Comparison of ENCODE assay signal across 8 cellular contexts in the genomic region with DNA sequence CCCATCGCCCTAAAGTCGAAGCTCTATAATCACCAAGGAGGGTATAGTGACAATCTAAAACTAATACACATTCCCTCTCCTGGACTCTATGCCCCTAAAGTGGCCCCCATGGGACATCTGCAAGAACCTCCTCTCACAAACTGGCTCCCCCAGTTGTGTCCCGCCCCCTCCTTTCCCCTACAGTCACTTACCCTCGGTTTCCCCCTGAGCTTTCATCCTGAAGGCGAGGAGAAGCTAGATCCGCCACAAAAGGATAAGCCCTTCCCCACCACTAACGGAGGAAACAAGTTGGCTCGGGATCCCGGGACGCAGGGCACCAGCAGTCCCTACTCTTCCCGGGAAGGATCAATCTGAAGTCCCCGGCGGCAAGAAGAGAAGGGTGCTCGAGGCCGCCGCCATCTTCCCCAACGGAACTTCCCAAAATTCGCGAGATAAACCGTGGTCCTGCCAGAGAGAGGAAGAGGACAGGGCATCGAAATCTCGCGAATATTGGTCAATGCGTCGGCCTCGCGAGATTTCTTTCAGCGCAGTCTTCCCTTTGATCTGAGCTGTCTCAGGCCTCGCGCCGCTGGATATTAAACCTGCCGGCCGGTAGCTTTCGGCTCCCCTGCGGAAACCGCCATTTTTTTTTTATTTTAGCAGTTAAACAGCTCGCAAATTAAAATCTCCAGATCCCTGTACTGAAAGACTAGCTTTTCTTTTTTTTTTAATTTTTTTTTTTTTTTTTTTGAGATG. TPM values are rescaled to one million over a fixed set of nuclear protein-coding genes. Genes with fewer than 3 reads are reported as not detected.
A peak's percentile ranks its signal among the peaks of the same experiment; 100 is the strongest.
DNase-seq lines count a peak whose midpoint lies in the region; ATAC-seq and TF ChIP-seq lines count a peak whose summit lies in the region.

TSS of gene MED1 (minus strand) at position 417 of the 735 bp plus-strand sequence. CDS start at position 216, 201 bp downstream.

- H3K27me3 ChIP-seq in PC-3 (ENCODE audit: low read length): no peaks in the 10 kb centered on the region

- CTCF ChIA-PET in PC-3 (lab: Charles Lee): interaction anchor here (0.6 kb wide), 1 partner anchor 147 kb away, joined by 5 read pairs; no protein-coding TSS in a partner anchor

- H3K9ac ChIP-seq in PC-3 (ENCODE audit: low read length): peak within 1 kb of the TSS; percentile 97

- ATAC-seq in GM21576 (IDR thresholded peaks at IDR 0.05; ENCODE audit: unreplicated experiment) (peak; percentile 92), PC-3 (peak; percentile 100)

- peak within 1 kb of the TSS; percentile 87 for H2AFZ ChIP-seq in PC-3 (ENCODE audit: low read length)

- TF ChIP-seq EP300 in Ishikawa (IDR thresholded peaks at IDR 0.05; ENCODE audit: borderline replicate concordance): no peak

- H3K4me2 ChIP-seq in PC-3 (ENCODE audit: low read length): peak within 1 kb of the TSS; percentile 88

- H4K20me1 ChIP-seq in PC-3 (ENCODE audit: low read length): no peaks in the 10 kb centered on the region

- TF ChIP-seq CTCF in PC-3 (conservative IDR thresholded peaks at IDR 0.05; ENCODE audit: low read depth, low read length): no peak

- BruUV-seq in PC-3 (replicated peaks; lab: Mats Ljungman, UMichigan): no TSS peak

- no peaks in the 10 kb centered on the region for H3K9me2 ChIP-seq in PC-3 (replicated peaks; ENCODE audit: low read length)

- intact Hi-C loops in PC-3 (cut with micrococcal nuclease): no loop called here

- peak within 1 kb of the TSS; percentile 92 for H3K4me3 ChIP-seq in PC-3 (ENCODE audit: low read length)

- H3K36me3 ChIP-seq in PC-3 (ENCODE audit: low read depth, low read length): peaks cover 6% of the 10 kb centered on the region; the same call in 1 of the 2 replicates

- H3K27ac ChIP-seq in PC-3 (ENCODE audit: low read length) (peak within 1 kb of the TSS; percentile 54), epithelial cell of prostate (peak within 1 kb of the TSS; percentile 68)

- POLR2A ChIA-PET in PC-3 (lab: Charles Lee; ENCODE audit: unreplicated experiment): interaction anchor here (0.5 to 1.6 kb wide), 6 partner anchors 11 to 768 kb away, joined by 3 to 68 read pairs (median 6); partner anchors contain the start of genes CDK12, STARD3 and WIPF2

- no peaks in the 10 kb centered on the region for H3F3A ChIP-seq in PC-3 (ENCODE audit: low read length, unreplicated experiment)

- no peak for TF ChIP-seq RAD21 in Ishikawa (IDR thresholded peaks at IDR 0.05; ENCODE audit: low read depth)

- DNase-seq in DMS 273 treated with DMSO at 0.1 percent for 48 hours (lab: John Stamatoyannopoulos, UW): peak; percentile 99
- peak; percentile 96 for DNase-seq in PC-3
- peak; percentile 87 for DNase-seq in activated T-cell treated with anti-CD3 and anti-CD28 coated beads for 48 hours (ENCODE audit: low read depth)
- peak; percentile 92 for DNase-seq in epithelial cell of prostate (ENCODE audit: low read depth, low spot score)
- DNase-seq in mucosa of gallbladder (ENCODE audit: low spot score): peak; percentile 97
- DNase-seq in stimulated activated CD8-positive, alpha-beta memory T cell treated with anti-CD3 and anti-CD28 coated beads, Interleukin-4, amount 100 ng/mL, for 4 hours (ENCODE audit: low read depth in 2 of 2, low spot score in 1 of 2): peak; percentile 75 to 83

- no peaks in the 10 kb centered on the region for H3K9me3 ChIP-seq in PC-3 (ENCODE audit: low read length)

- peaks cover 4% of the 10 kb centered on the region; the same call in 1 of the 2 replicates for H3K4me1 ChIP-seq in PC-3 (ENCODE audit: insufficient read depth, low read length)

- peaks cover 44% of the 10 kb centered on the region for H3K79me2 ChIP-seq in PC-3 (ENCODE audit: low read length)

TF ChIP-seq in Ishikawa, 13 proteins besides CTCF, POLR2A, EP300 and RAD21:
- TF ChIP-seq REST (IDR thresholded peaks at IDR 0.05; ENCODE audit: low read depth) (no peak), FOXM1 (IDR thresholded peaks at IDR 0.05; ENCODE audit: borderline replicate concordance, low read depth) (no peak), ZBTB7A (IDR thresholded peaks at IDR 0.05; ENCODE audit: low read depth) (no peak), TCF12 (IDR thresholded peaks at IDR 0.05; ENCODE audit: low read depth) (peak; percentile 16; the same call in 1 of the 2 replicates), NFIC (IDR thresholded peaks at IDR 0.05) (no peak), CREB1 (IDR thresholded peaks at IDR 0.05; ENCODE audit: low read depth) (0 out of 2 replicates have a peak, but pooled peaks have one; percentile 6), TEAD4 (IDR thresholded peaks at IDR 0.05) (no peak), MAX (IDR thresholded peaks at IDR 0.05) (peak; percentile 81), TAF1 (IDR thresholded peaks at IDR 0.05; ENCODE audit: low read depth) (peak; percentile 93), YY1 (IDR thresholded peaks at IDR 0.05; ENCODE audit: low read depth) (peak; percentile 96), EGR1 (IDR thresholded peaks at IDR 0.05) (no peak), USF1 (IDR thresholded peaks at IDR 0.05) (no peak), CEBPB (IDR thresholded peaks at IDR 0.05) (peak; percentile 26; the same call in 1 of the 2 replicates)

RNA-seq across cellular contexts. Expression of gene MED1, which starts in this region (rescaled TPM):
- total RNA-seq in PC-3 (2014; rRNA removed): 19.1 and 27.0 TPM in 2 replicates
- 27.4 TPM for total RNA-seq in mucosa of gallbladder

Comparison
In these comparisons a context has a peak if more than half of its experiments do, and no peak if none do; other contexts are left out.
1. Peak in every context shown above with its lines: DNase-seq, ATAC-seq, H3K4me3 ChIP-seq and H3K27ac ChIP-seq.